ENCODE assay signal across 10 cellular contexts in genomic region chr7:141012696-141013344, GRCh38. TPM values are rescaled to one million over a fixed set of nuclear protein-coding genes. Genes with fewer than 3 reads are reported as not detected.
DNase-seq lines count a peak whose midpoint lies in the region; ATAC-seq, FAIRE-seq and TF ChIP-seq lines count a peak whose summit lies in the region.
"Had no signal": no experiment of that assay in that cellular context is flagged by ENCODE, and none has a peak within 500 bp of the region (broad histone marks: within the 10 kb centered on the region; RNA-seq: fewer than 3 reads in every experiment).

No MANE protein-coding gene starts in this region.

- DNase-seq in Daoy (ENCODE audit: low read depth) (peak; percentile 24), K562 (ENCODE audit: extremely low read depth in 1 of 4, low spot score in 3 of 4) (peak in 3 of 4 experiments; percentile 30 to 55 (median 50)), neural progenitor cell (ENCODE audit: low spot score) (no peak), cerebellum (ENCODE audit: low spot score) (no peak), HuH-7.5 (ENCODE audit: low spot score) (no peak), left ventricle myocardium inferior (no peak), left ventricle myocardium superior (no peak)

- CTCF ChIA-PET in K562 (lab: Yijun Ruan, JAX; ENCODE audit: low intra/inter-chr PET ratio), result interaction anchor here (0.6 to 2.0 kb wide), 6 partner anchors 202 to 666 kb away, joined by 3 to 22 read pairs (median 3); no protein-coding TSS in a partner anchor

- H3K9me2 ChIP-seq in Loucy (replicated peaks; ENCODE audit: low read depth, low read length), result no peaks in the 10 kb centered on the region

- WGBS in K562 (ENCODE audit: insufficient coverage, low coverage, missing lambda C conversion rate), result 55% methylated on average over 2 of the region's 2 CpGs

- POLR2A ChIA-PET in K562 (lab: Yijun Ruan, JAX), result no interaction called here

- TF ChIP-seq RAD21 in K562 (CRISPR knock-in tag; conservative IDR thresholded peaks at IDR 0.05 in 1 of 2, IDR thresholded peaks at IDR 0.05 in 1 of 2), result no peak

- peaks cover 2% of the 10 kb centered on the region for H3K27me3 Mint-ChIP-seq in neural progenitor cell (ENCODE audit: insufficient read depth, low read depth)

- peak overlapping the region; percentile 96 for H3K4me3 Mint-ChIP-seq in neural progenitor cell

- H3K27ac ChIP-seq in K562 (ENCODE audit: extremely low read depth, low read depth, low read length) (no peak overlapping the region), neural progenitor cell (no peak overlapping the region), left ventricle myocardium inferior (replicated peaks) (no peak overlapping the region)
- H3K27ac ChIP-seq: spleen had no signal

- in situ Hi-C loops in K562 (cut with MboI), result loop anchor here (5.0 kb wide), 1 partner anchor 201 kb away; no protein-coding TSS in a partner anchor

- no peak overlapping the region for H3K27ac Mint-ChIP-seq in neural progenitor cell

- no peak for ATAC-seq in K562
- no peak for ATAC-seq in left ventricle myocardium superior

- intact Hi-C loops in K562 (cut with micrococcal nuclease) (loop anchor here (1.0 to 5.0 kb wide), 6 partner anchors 91 to 536 kb away; partner anchors contain the start of genes BRAF, MKRN1 and NDUFB2), left ventricle myocardium inferior (cut with micrococcal nuclease) (loop anchor here (5.0 kb wide), 1 partner anchor 201 kb away; no protein-coding TSS in a partner anchor), left ventricle myocardium superior (cut with micrococcal nuclease) (loop anchor here (5.0 kb wide), 1 partner anchor 206 kb away; no protein-coding TSS in a partner anchor)

- H3K4me3 ChIP-seq in Loucy (ENCODE audit: low read length, poor library complexity, severe bottlenecking) (peak overlapping the region; percentile 88), K562 (no peak overlapping the region), neural progenitor cell (no peak overlapping the region), left ventricle myocardium inferior (no peak overlapping the region)

- H3K9me3 ChIP-seq in Loucy (ENCODE audit: insufficient read depth, low read depth, low read length) (no peaks in the 10 kb centered on the region), K562 (replicated peaks; ENCODE audit: control insufficient read depth, insufficient read depth, low read depth, low read length) (peaks cover 5% of the 10 kb centered on the region), neural progenitor cell (ENCODE audit: low read depth) (no peaks in the 10 kb centered on the region), left ventricle myocardium inferior (replicated peaks) (no peaks in the 10 kb centered on the region)

- TF ChIP-seq POLR2A in K562 (conservative IDR thresholded peaks at IDR 0.05), result no peak

- H3K36me3 Mint-ChIP-seq in neural progenitor cell, result peaks cover 3% of the 10 kb centered on the region

- no peak for TF ChIP-seq EP300 in K562 (IDR thresholded peaks at IDR 0.05; ENCODE audit: low read length)

- H3K27me3 ChIP-seq in Loucy (ENCODE audit: insufficient read depth, low read length, poor library complexity, severe bottlenecking), result peaks cover 21% of the 10 kb centered on the region
- H3K27me3 ChIP-seq in K562 (ENCODE audit: control insufficient read depth in 2 of 2, insufficient read depth in 2 of 2, low read length in 2 of 2), result no peaks in the 10 kb centered on the region
- no peaks in the 10 kb centered on the region for H3K27me3 ChIP-seq in neural progenitor cell
- H3K27me3 ChIP-seq in left ventricle myocardium inferior (ENCODE audit: low read depth), result no peaks in the 10 kb centered on the region
- H3K27me3 ChIP-seq: dorsolateral prefrontal cortex, spleen had no signal

- H3K4me2 ChIP-seq in Loucy (ENCODE audit: low read depth, low read length, poor library complexity, severe bottlenecking), result peak overlapping the region; percentile 92
- H3K4me2 ChIP-seq in K562 (ENCODE audit: insufficient read depth, low read length), result 0 out of 2 replicates have a peak overlapping the region, but pooled peaks have one; percentile 98
- H3K4me2 ChIP-seq in neural progenitor cell, result no peak overlapping the region

- peaks cover 14% of the 10 kb centered on the region for H3K4me1 Mint-ChIP-seq in neural progenitor cell

- H4K20me1 ChIP-seq in Loucy (ENCODE audit: insufficient read depth, low read length, poor library complexity, severe bottlenecking), result no peaks in the 10 kb centered on the region
- H4K20me1 ChIP-seq in K562 (replicated peaks; ENCODE audit: control insufficient read depth, insufficient read depth, low read length), result no peaks in the 10 kb centered on the region
- H4K20me1 ChIP-seq in neural progenitor cell (ENCODE audit: low read depth), result peaks cover 8% of the 10 kb centered on the region

- H2AFZ ChIP-seq in Loucy (ENCODE audit: low read length) (no peak overlapping the region), K562 (ENCODE audit: low read depth, low read length) (no peak overlapping the region), neural progenitor cell (replicated peaks) (no peak overlapping the region)

- no peaks in the 10 kb centered on the region for H3F3A ChIP-seq in Loucy (ENCODE audit: low read depth)
- peaks cover 6% of the 10 kb centered on the region for H3F3A ChIP-seq in neural progenitor cell (ENCODE audit: low read depth)

- H3K9me3 Mint-ChIP-seq in neural progenitor cell, result no peaks in the 10 kb centered on the region

- H3K9ac ChIP-seq in Loucy (ENCODE audit: low read depth, low read length, poor library complexity, severe bottlenecking) (peak overlapping the region; percentile 80), K562 (ENCODE audit: insufficient read depth in 1 of 2, low read depth in 2 of 2, low read length in 2 of 2) (no peak overlapping the region), neural progenitor cell (no peak overlapping the region)

- no peaks in the 10 kb centered on the region for H3K36me3 ChIP-seq in Loucy (ENCODE audit: insufficient read depth, low read length)
- H3K36me3 ChIP-seq in K562 (ENCODE audit: control insufficient read depth, insufficient read depth, low read length), result peaks cover 31% of the 10 kb centered on the region; the same call in 2 of the 3 replicates
- peaks cover 4% of the 10 kb centered on the region for H3K36me3 ChIP-seq in neural progenitor cell
- H3K36me3 ChIP-seq in left ventricle myocardium inferior, result peaks cover 21% of the 10 kb centered on the region

- TF ChIP-seq CTCF in Loucy (conservative IDR thresholded peaks at IDR 0.05; ENCODE audit: low read length) (no peak), K562 (IDR thresholded peaks at IDR 0.05 in 2 of 3, conservative IDR thresholded peaks at IDR 0.05 in 1 of 3; ENCODE audit: insufficient read depth in 2 of 3, low read depth in 1 of 3, low read length in 3 of 3) (no peak), neural progenitor cell (IDR thresholded peaks at IDR 0.05) (no peak), left ventricle myocardium inferior (IDR thresholded peaks at IDR 0.05; ENCODE audit: borderline replicate concordance) (no peak)

- peaks cover 15% of the 10 kb centered on the region for H3K79me2 ChIP-seq in Loucy (ENCODE audit: insufficient read depth, low read length)
- H3K79me2 ChIP-seq in K562 (ENCODE audit: control insufficient read depth, insufficient read depth, low read length), result peaks cover 31% of the 10 kb centered on the region
- H3K79me2 ChIP-seq in neural progenitor cell (ENCODE audit: low read depth), result peaks cover 31% of the 10 kb centered on the region

- H3K4me1 ChIP-seq in Loucy (ENCODE audit: insufficient read depth, low read length, poor library complexity, severe bottlenecking) (peaks cover 19% of the 10 kb centered on the region), K562 (replicated peaks in 1 of 2; ENCODE audit: control insufficient read depth in 2 of 2, insufficient read depth in 2 of 2, low read length in 2 of 2) (peaks cover 8 to 21% of the 10 kb centered on the region in 2 experiments; a peak in 2 of 5 replicates), neural progenitor cell (peaks cover 9% of the 10 kb centered on the region), left ventricle myocardium inferior (peaks cover 22% of the 10 kb centered on the region)

- no TSS peak for BruUV-seq in K562 (replicated peaks; lab: Mats Ljungman, UMichigan)

- FAIRE-seq in K562 (lab: Jason Lieb, UNC), result no peak

- no peaks in the 10 kb centered on the region for H3K9me1 ChIP-seq in K562 (ENCODE audit: control insufficient read depth, insufficient read depth, low read length)

TF ChIP-seq in K562, 482 proteins besides CTCF, POLR2A, EP300 and RAD21 (continues in another document):
- TF ChIP-seq MYC (IDR thresholded peaks at IDR 0.05; ENCODE audit: low read depth, low read length), result no peak
- TF ChIP-seq MYC (CRISPR knock-in tag; IDR thresholded peaks at IDR 0.05; ENCODE audit: borderline replicate concordance, low read depth), result no peak
- TF ChIP-seq FOXA1 (IDR thresholded peaks at IDR 0.05; ENCODE audit: borderline replicate concordance), result no peak

RNA-seq across cellular contexts. Expression of gene MRPS33, which starts 1.9 kb away (rescaled TPM):
- 49.5 and 64.8 TPM in 2 replicates for total RNA-seq in Daoy (2014; rRNA removed; shearing (Covaris generic))
- total RNA-seq in K562 (2011; cell fraction: chromatin; rRNA removed; ENCODE audit: low replicate concordance), result 17.1 and 29.5 TPM in 2 replicates
- 17.8 and 19.7 TPM in 2 replicates for total RNA-seq in K562 (2011; cell fraction: nucleolus; rRNA removed)
- total RNA-seq in K562 (2011; cell fraction: nucleoplasm; rRNA removed), result 27.8 and 29.4 TPM in 2 replicates
- total RNA-seq in K562 (2014; rRNA removed) (70.3 and 81.1 TPM in 2 replicates), K562 (2014; rRNA removed; fragmentation: Illumina TruSeq; extraction: Trizol) (205 and 227 TPM in 2 replicates), K562 (2015; rRNA removed; fragmentation: Illumina TruSeq; extraction: Trizol) (122 and 132 TPM in 2 replicates), K562 (2021) (106 and 109 TPM in 2 replicates), neural progenitor cell (ENCODE audit: low replicate concordance) (18.6 and 25.0 TPM in 2 replicates), cerebellum (16.1 TPM), left ventricle myocardium inferior (123 TPM), left ventricle myocardium superior (125 TPM)
- polyA plus RNA-seq in K562 (2011; rRNA removed) (170 and 187 TPM in 2 replicates), K562 (2014; fragmentation: Illumina TruSeq; extraction: Trizol) (149 and 204 TPM in 2 replicates), K562 (2014; fragmentation: Nextera tagmentation; extraction: Ambion mirVana) (100 to 1,000 TPM; 395 to 442 TPM), K562 (2014; rRNA removed) (109 and 123 TPM in 2 replicates)
- polyA plus RNA-seq in K562 (2011; cell fraction: cytosol; rRNA removed), result 15.4 and 35.1 TPM in 2 replicates
- 21.0 and 54.5 TPM in 2 replicates for polyA plus RNA-seq in K562 (2011; cell fraction: nucleus; rRNA removed)
- polyA plus RNA-seq in K562 (2012), result 140 and 201 TPM in 2 replicates
- 64.9 and 102 TPM in 2 replicates for polyA minus RNA-seq in K562 (2011; rRNA and poly(A)+ RNA removed)
- 15.6 and 19.8 TPM in 2 replicates for polyA minus RNA-seq in K562 (2011; cell fraction: cytosol; rRNA and poly(A)+ RNA removed)
- polyA minus RNA-seq in K562 (2011; cell fraction: nucleus; rRNA and poly(A)+ RNA removed), result 7.7 and 18.4 TPM in 2 replicates

Comparison
In these comparisons a context has a peak if more than half of its experiments do, and no peak if none do; other contexts are left out.
1. DNase-seq: peak in Daoy (single experiment) and K562 (3 of 4); none in neural progenitor cell (single experiment), cerebellum (single experiment), HuH-7.5 (single experiment), left ventricle myocardium inferior (single experiment) and left ventricle myocardium superior (single experiment).